24 cellular contexts compared by ENCODE assay signal in genomic region chr1:89999628-90000027, GRCh38. TPM values are rescaled to one million over a fixed set of nuclear protein-coding genes. Genes with fewer than 3 reads are reported as not detected.
A peak's percentile ranks its signal among the peaks of the same experiment; 100 is the strongest.
DNase-seq lines count a peak whose midpoint lies in the region; ATAC-seq, FAIRE-seq and TF ChIP-seq lines count a peak whose summit lies in the region.
"Had no signal": no experiment of that assay in that cellular context is flagged by ENCODE, and none has a peak within 500 bp of the region (broad histone marks: within the 10 kb centered on the region; RNA-seq: fewer than 3 reads in every experiment).

No MANE protein-coding gene starts in this region.

- peak overlapping the region; percentile 77; the same call in 1 of the 2 replicates for H3K4me2 ChIP-seq in DND-41 (ENCODE audit: insufficient read depth, low read length)
- no peak overlapping the region for H3K4me2 ChIP-seq in K562 (ENCODE audit: insufficient read depth, low read length)
- no peak overlapping the region for H3K4me2 ChIP-seq in trophoblast cell (ENCODE audit: low read length)
- no peak overlapping the region for H3K4me2 ChIP-seq in OCI-LY7 (ENCODE audit: low read length)

- 89% methylated on average over 3 of the region's 3 CpGs for WGBS in K562 (ENCODE audit: insufficient coverage, low coverage, missing lambda C conversion rate)
- 100% methylated on average over 1 of the region's 3 CpGs for WGBS in trophoblast cell (ENCODE audit: extremely low coverage, insufficient coverage, insufficient read length)

- DNase-seq in DND-41: no peak
- DNase-seq in NCI-H2029 (lab: John Stamatoyannopoulos, UW): peak; percentile 30
- DNase-seq in K562 (ENCODE audit: extremely low read depth in 1 of 4, low spot score in 3 of 4): no peak
- no peak for DNase-seq in trophoblast cell
- DNase-seq in SW 1271 (lab: John Stamatoyannopoulos, UW): no peak
- DNase-seq in HPDE6-E6E7 (ENCODE audit: extremely low spot score): no peak
- no peak for DNase-seq in OCI-LY7 (ENCODE audit: low spot score)
- DNase-seq: CD4-positive, CD25-positive, alpha-beta regulatory T cell; COR-L47; DMS 273 treated with DMSO at 0.1 percent for 48 hours; EL; HCEC 1CT; NCI-H1092 treated with DMSO at 0.1 percent for 48 hours; NCI-H1694 treated with DMSO at 0.1 percent for 48 hours; NCI-H345; NCI-H526 treated with DMSO at 0.1 percent for 48 hours; NK-92 treated with Interleukin-12 subunit alpha and Interleukin-12 subunit beta, amount 100 ng/mL, for 24 hours; OCI-M1; SHP77; T-helper 1 cell had no signal

- no peaks in the 10 kb centered on the region for H3K27me3 ChIP-seq in DND-41 (ENCODE audit: insufficient read depth, low read length, poor library complexity)
- H3K27me3 ChIP-seq in K562 (ENCODE audit: control insufficient read depth in 2 of 2, insufficient read depth in 2 of 2, low read length in 2 of 2): no peaks in the 10 kb centered on the region
- no peaks in the 10 kb centered on the region for H3K27me3 ChIP-seq in trophoblast cell (ENCODE audit: insufficient read depth, low read length)

- in situ Hi-C loops in K562 (cut with MboI): loop anchor here (25.0 kb wide), 1 partner anchor 887 kb away; no protein-coding TSS in a partner anchor

- no peak overlapping the region for H2BK12ac ChIP-seq in trophoblast cell (ENCODE audit: low read length)

- no peaks in the 10 kb centered on the region for H3K9me3 ChIP-seq in DND-41 (ENCODE audit: insufficient read depth, low read length, severe bottlenecking)
- H3K9me3 ChIP-seq in K562 (replicated peaks; ENCODE audit: control insufficient read depth, insufficient read depth, low read depth, low read length): no peaks in the 10 kb centered on the region
- H3K9me3 ChIP-seq in trophoblast cell (ENCODE audit: insufficient read depth, low read depth, low read length): no peaks in the 10 kb centered on the region
- no peaks in the 10 kb centered on the region for H3K9me3 ChIP-seq in OCI-LY7 (ENCODE audit: low read length)

- H3K9me1 ChIP-seq in K562 (ENCODE audit: control insufficient read depth, insufficient read depth, low read length): no peaks in the 10 kb centered on the region

- TF ChIP-seq RAD21 in K562 (CRISPR knock-in tag; conservative IDR thresholded peaks at IDR 0.05 in 1 of 2, IDR thresholded peaks at IDR 0.05 in 1 of 2): no peak

- H3K18ac ChIP-seq in trophoblast cell (ENCODE audit: low read length): no peak overlapping the region

- no peak for TF ChIP-seq POLR2A in K562 (conservative IDR thresholded peaks at IDR 0.05)

- no peak overlapping the region for H4K12ac ChIP-seq in trophoblast cell (ENCODE audit: low read depth, low read length)

- no peak overlapping the region for H2BK5ac ChIP-seq in trophoblast cell (ENCODE audit: low read depth, low read length, poor library complexity)

- H2AFZ ChIP-seq in DND-41 (ENCODE audit: low read depth, low read length): no peak overlapping the region
- H2AFZ ChIP-seq in K562 (ENCODE audit: low read depth, low read length): no peak overlapping the region
- H2AFZ ChIP-seq in trophoblast cell (ENCODE audit: insufficient read depth, low read length, poor library complexity): no peak overlapping the region
- no peak overlapping the region for H2AFZ ChIP-seq in OCI-LY7 (ENCODE audit: low read length)
- H2AFZ ChIP-seq: GM23248 had no signal

- H3K4me1 ChIP-seq in DND-41 (ENCODE audit: insufficient read depth, low read length) (peaks cover 46% of the 10 kb centered on the region), K562 (replicated peaks in 1 of 2; ENCODE audit: control insufficient read depth in 2 of 2, insufficient read depth in 2 of 2, low read length in 2 of 2) (peaks cover 7 to 19% of the 10 kb centered on the region in 2 experiments; a peak in 4 of 5 replicates), trophoblast cell (ENCODE audit: control insufficient read depth in 1 of 2, insufficient read depth in 2 of 2, low read length in 2 of 2) (peaks cover 0 to 6% of the 10 kb centered on the region in 2 experiments), OCI-LY7 (ENCODE audit: insufficient read depth, low read length, poor library complexity, severe bottlenecking) (peaks cover 16% of the 10 kb centered on the region)

- no peak for TF ChIP-seq CTCF in DND-41 (IDR thresholded peaks at IDR 0.05; ENCODE audit: borderline replicate concordance, extremely low read depth, low read length, poor library complexity, severe bottlenecking)
- no peak for TF ChIP-seq CTCF in K562 (IDR thresholded peaks at IDR 0.05 in 2 of 3, conservative IDR thresholded peaks at IDR 0.05 in 1 of 3; ENCODE audit: insufficient read depth in 2 of 3, low read depth in 1 of 3, low read length in 3 of 3)
- TF ChIP-seq CTCF in OCI-LY7 (conservative IDR thresholded peaks at IDR 0.05; ENCODE audit: low read length): no peak

- H3K9me2 ChIP-seq in OCI-LY7 (ENCODE audit: insufficient read depth, low read length): no peaks in the 10 kb centered on the region

- no peak for ATAC-seq in DND-41 (ENCODE audit: insufficient read depth, low read depth)
- no peak for ATAC-seq in K562
- ATAC-seq: GM12878, SK-N-SH treated with all-trans-retinoic acid at 6 μM for 48 hours had no signal

- H3K79me1 ChIP-seq in trophoblast cell (ENCODE audit: low read length): peaks cover 6% of the 10 kb centered on the region

- intact Hi-C loops in K562 (cut with micrococcal nuclease): loop anchor here (10.0 kb wide), 2 partner anchors 475 to 1315 kb away; partner anchors contain the start of genes LRRC8B and PKN2
- intact Hi-C loops in OCI-LY7 (cut with micrococcal nuclease; ENCODE audit: unreplicated experiment): no loop called here

- no peak overlapping the region for H3K23ac ChIP-seq in trophoblast cell (ENCODE audit: low read length)

- no peak overlapping the region for H3K14ac ChIP-seq in trophoblast cell (ENCODE audit: low read length)

- H3K4ac ChIP-seq in trophoblast cell (ENCODE audit: low read depth, low read length): peak overlapping the region; percentile 36

- no peak overlapping the region for H4K8ac ChIP-seq in trophoblast cell (ENCODE audit: low read depth, low read length)

- H4K20me1 ChIP-seq in DND-41 (ENCODE audit: insufficient read depth, low read length): peaks cover 50% of the 10 kb centered on the region; the same call in 1 of the 2 replicates
- peaks cover 19% of the 10 kb centered on the region; the same call in 1 of the 2 replicates for H4K20me1 ChIP-seq in K562 (replicated peaks; ENCODE audit: control insufficient read depth, insufficient read depth, low read length)
- H4K20me1 ChIP-seq in OCI-LY7 (ENCODE audit: insufficient read depth, low read length): peaks cover 24% of the 10 kb centered on the region

- CTCF ChIA-PET in K562 (lab: Yijun Ruan, JAX; ENCODE audit: low intra/inter-chr PET ratio) (no interaction called here), OCI-LY7 (lab: Charles Lee; ENCODE audit: unreplicated experiment) (no interaction called here)

- no peak overlapping the region for H4K91ac ChIP-seq in trophoblast cell (ENCODE audit: low read depth, low read length)

- POLR2A ChIA-PET in K562 (lab: Yijun Ruan, JAX) (interaction anchor here (0.8 kb wide), 1 partner anchor 25 kb away, joined by 3 read pairs; no protein-coding TSS in a partner anchor), OCI-LY7 (lab: Charles Lee) (no interaction called here)

- H3K9ac ChIP-seq in DND-41 (ENCODE audit: low read depth, low read length): no peak overlapping the region; the same call in 1 of the 2 replicates
- no peak overlapping the region for H3K9ac ChIP-seq in K562 (ENCODE audit: insufficient read depth in 1 of 2, low read depth in 2 of 2, low read length in 2 of 2)
- H3K9ac ChIP-seq in trophoblast cell (ENCODE audit: low read length): no peak overlapping the region
- H3K9ac ChIP-seq: GM23248 had no signal

- no peak overlapping the region for H3K27ac ChIP-seq in DND-41 (ENCODE audit: low read length)
- H3K27ac ChIP-seq in K562 (ENCODE audit: extremely low read depth, low read depth, low read length): peak overlapping the region; percentile 27; the same call in 1 of the 3 replicates
- H3K27ac ChIP-seq in trophoblast cell (ENCODE audit: low read depth, low read length): no peak overlapping the region
- H3K27ac ChIP-seq in OCI-LY7 (ENCODE audit: low read depth, low read length, poor library complexity, severe bottlenecking): no peak overlapping the region
- H3K27ac ChIP-seq: GM23248 had no signal

- FAIRE-seq in K562 (lab: Jason Lieb, UNC): no peak
- FAIRE-seq: GM12878, GM19239 had no signal

- peaks cover 95% of the 10 kb centered on the region for H3K79me2 ChIP-seq in DND-41 (ENCODE audit: insufficient read depth, low read length)
- peaks cover 96% of the 10 kb centered on the region for H3K79me2 ChIP-seq in K562 (ENCODE audit: control insufficient read depth, insufficient read depth, low read length)
- H3K79me2 ChIP-seq in trophoblast cell (ENCODE audit: control insufficient read depth, insufficient read depth, low read length, poor library complexity): peaks cover 11% of the 10 kb centered on the region
- H3K79me2 ChIP-seq in OCI-LY7 (ENCODE audit: insufficient read depth, low read depth, low read length): peaks cover 94% of the 10 kb centered on the region

- BruUV-seq in K562 (replicated peaks; lab: Mats Ljungman, UMichigan): no TSS peak
- no TSS peak for BruUV-seq in OCI-LY7 (replicated peaks; lab: Mats Ljungman, UMichigan)

- no peak overlapping the region for H3K4me3 ChIP-seq in DND-41 (ENCODE audit: low read depth in 1 of 2, low read length in 2 of 2)
- no peak overlapping the region for H3K4me3 ChIP-seq in K562
- no peak overlapping the region for H3K4me3 ChIP-seq in trophoblast cell (ENCODE audit: low read depth, low read length)
- H3K4me3 ChIP-seq in OCI-LY7 (ENCODE audit: low read depth, low read length, poor library complexity, severe bottlenecking): no peak overlapping the region
- H3K4me3 ChIP-seq: GM12878, GM23248 had no signal

- no peak overlapping the region for H2AK5ac ChIP-seq in trophoblast cell (ENCODE audit: low read length)

- H3K36me3 ChIP-seq in DND-41 (ENCODE audit: insufficient read depth, low read length): peaks cover 39% of the 10 kb centered on the region
- H3K36me3 ChIP-seq in K562 (ENCODE audit: control insufficient read depth, insufficient read depth, low read length): peaks cover 43% of the 10 kb centered on the region
- peaks cover 0 to 2% of the 10 kb centered on the region in 2 experiments for H3K36me3 ChIP-seq in trophoblast cell (ENCODE audit: control insufficient read depth in 1 of 2, insufficient read depth in 2 of 2, low read length in 2 of 2)
- H3K36me3 ChIP-seq in OCI-LY7 (ENCODE audit: insufficient read depth, low read length): peaks cover 59% of the 10 kb centered on the region

- no peak overlapping the region for H2BK120ac ChIP-seq in trophoblast cell (ENCODE audit: insufficient read depth, low read length, poor library complexity)

- no peak for TF ChIP-seq EP300 in K562 (IDR thresholded peaks at IDR 0.05; ENCODE audit: low read length)

RNA-seq across cellular contexts. Expression of gene ZNF326, which starts 4.7 kb away (rescaled TPM):
- total RNA-seq in K562 (2011; cell fraction: chromatin; rRNA removed; ENCODE audit: low replicate concordance): 16.4 and 77.7 TPM in 2 replicates
- 11.0 and 16.2 TPM in 2 replicates for total RNA-seq in K562 (2011; cell fraction: nucleolus; rRNA removed)
- 31.3 and 61.9 TPM in 2 replicates for total RNA-seq in K562 (2011; cell fraction: nucleoplasm; rRNA removed)
- total RNA-seq in K562 (2014; rRNA removed) (7.2 and 9.2 TPM in 2 replicates), K562 (2014; rRNA removed; fragmentation: Illumina TruSeq; extraction: Trizol) (20.1 and 24.4 TPM in 2 replicates), K562 (2015; rRNA removed; fragmentation: Illumina TruSeq; extraction: Trizol) (17.1 and 19.4 TPM in 2 replicates), K562 (2021) (17.6 and 23.5 TPM in 2 replicates), OCI-LY7 (2022) (43.5 and 45.5 TPM in 2 replicates)
- polyA plus RNA-seq in K562 (2011; rRNA removed) (29.5 and 30.6 TPM in 2 replicates), K562 (2014; fragmentation: Illumina TruSeq; extraction: Trizol) (26.8 and 33.2 TPM in 2 replicates), K562 (2014; fragmentation: Nextera tagmentation; extraction: Ambion mirVana) (1 to 10 TPM; 7.3 to 7.7 TPM), K562 (2014; rRNA removed) (30.4 and 31.6 TPM in 2 replicates)
- polyA plus RNA-seq in K562 (2011; cell fraction: cytosol; rRNA removed): 10.0 and 21.1 TPM in 2 replicates
- polyA plus RNA-seq in K562 (2011; cell fraction: nucleus; rRNA removed): 27.1 and 38.8 TPM in 2 replicates
- polyA plus RNA-seq in K562 (2012): 13.6 and 33.7 TPM in 2 replicates
- polyA minus RNA-seq in K562 (2011; rRNA and poly(A)+ RNA removed): 44.2 and 52.3 TPM in 2 replicates
- polyA minus RNA-seq in K562 (2011; cell fraction: cytosol; rRNA and poly(A)+ RNA removed): 11.2 and 14.7 TPM in 2 replicates
- 63.7 and 116 TPM in 2 replicates for polyA minus RNA-seq in K562 (2011; cell fraction: nucleus; rRNA and poly(A)+ RNA removed)
- 26.8 and 27.1 TPM in 2 replicates for polyA plus RNA-seq in trophoblast cell (2013)
- 10.5 and 11.5 TPM in 2 replicates for total RNA-seq in OCI-LY7 (2014; rRNA removed; shearing (Covaris generic))
